ENCODE assay signal across 25 cellular contexts in the genomic region with DNA sequence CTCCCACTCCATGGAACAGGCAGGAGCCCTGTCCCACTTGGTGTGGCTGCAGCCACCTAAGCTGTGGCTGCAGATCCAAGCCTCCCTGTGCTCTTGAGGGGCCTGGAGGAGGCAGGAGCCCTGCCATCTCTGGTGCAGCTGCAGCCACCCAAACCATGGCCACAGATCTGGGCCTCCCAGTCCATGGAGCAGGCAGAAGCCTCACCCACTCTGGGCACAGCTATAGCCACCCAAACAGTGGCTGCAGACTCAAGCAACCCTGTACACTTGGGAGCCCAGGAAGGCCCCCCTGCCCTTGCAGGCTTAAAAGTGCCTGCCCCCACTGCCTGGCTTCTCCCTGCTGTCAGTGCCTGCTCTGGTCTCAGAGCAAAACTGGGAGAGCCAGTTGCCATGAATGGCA.
"Had no signal": no experiment of that assay in that cellular context is flagged by ENCODE, and none has a peak within 500 bp of the region (broad histone marks: within the 10 kb centered on the region; RNA-seq: fewer than 3 reads in every experiment).

No MANE protein-coding gene starts in this region.

- H3K9me3 ChIP-seq: colonic mucosa, esophagus squamous epithelium, gastrocnemius medialis, heart left ventricle, left lung, lower lobe of right lung, mucosa of descending colon had no signal

- H3K27ac Mint-ChIP-seq: dendritic cell treated with granulocyte-macrophage colony-stimulating factor and Interleukin-4, amounts not matched to agents 40 ng/mL and 50 ng/mL, for 4 days; effector memory CD8-positive, alpha-beta T cell; endodermal cell; mesothelial cell of epicardium had no signal

- ATAC-seq: effector memory CD8-positive, alpha-beta T cell; esophagus mucosa; gastrocnemius medialis; heart left ventricle; left cardiac atrium; left lung; left ventricle myocardium superior; mucosa of descending colon had no signal

- H3K4me3 Mint-ChIP-seq: dendritic cell treated with granulocyte-macrophage colony-stimulating factor and Interleukin-4, amounts not matched to agents 40 ng/mL and 50 ng/mL, for 4 days; effector memory CD8-positive, alpha-beta T cell; endodermal cell; mesothelial cell of epicardium had no signal

- H3K27ac ChIP-seq: colonic mucosa, epithelial cell of prostate, esophagus squamous epithelium, gastrocnemius medialis, heart left ventricle, left lung, lower lobe of right lung had no signal

- FAIRE-seq: endometrium had no signal

- H3K4me3 ChIP-seq: colonic mucosa, esophagus squamous epithelium, gastrocnemius medialis, heart left ventricle, left lung, lower lobe of right lung, mucosa of descending colon had no signal

- H3K27me3 Mint-ChIP-seq: dendritic cell treated with granulocyte-macrophage colony-stimulating factor and Interleukin-4, amounts not matched to agents 40 ng/mL and 50 ng/mL, for 4 days; effector memory CD8-positive, alpha-beta T cell had no signal

- H3K36me3 ChIP-seq: colonic mucosa, esophagus squamous epithelium, gastrocnemius medialis, heart left ventricle, left lung, lower lobe of right lung had no signal

- H3K4me1 Mint-ChIP-seq: endodermal cell, mesothelial cell of epicardium had no signal

- H3K4me1 ChIP-seq: colonic mucosa, esophagus squamous epithelium, gastrocnemius medialis, heart left ventricle, left lung, lower lobe of right lung had no signal

- H3K27me3 ChIP-seq: colonic mucosa, esophagus squamous epithelium, gastrocnemius medialis, heart left ventricle, left lung had no signal

- DNase-seq: central memory CD4-positive, alpha-beta T cell; colonic mucosa; cortex of kidney; effector CD8-positive, alpha-beta T cell; effector memory CD8-positive, alpha-beta T cell; endodermal cell; erythroblast; esophagus squamous epithelium; foreskin fibroblast; foreskin melanocyte; gastrocnemius medialis; heart left ventricle; hippocampal formation; islet precursor cell; left cardiac atrium; left lung; left ventricle myocardium superior; lower lobe of right lung; mesenchymal stem cell; mucosa of descending colon had no signal

- H3K9me3 Mint-ChIP-seq: dendritic cell treated with granulocyte-macrophage colony-stimulating factor and Interleukin-4, amounts not matched to agents 40 ng/mL and 50 ng/mL, for 4 days; endodermal cell had no signal

- H3K36me3 Mint-ChIP-seq: mesothelial cell of epicardium had no signal
